8 cellular contexts compared by ENCODE assay signal in genomic region chr19:53328967-53329366, GRCh38. TPM values are rescaled to one million over a fixed set of nuclear protein-coding genes. Genes with fewer than 3 reads are reported as not detected.
DNase-seq lines count a peak whose midpoint lies in the region; ATAC-seq and TF ChIP-seq lines count a peak whose summit lies in the region.
"Had no signal": no experiment of that assay in that cellular context is flagged by ENCODE, and none has a peak within 500 bp of the region (broad histone marks: within the 10 kb centered on the region; RNA-seq: fewer than 3 reads in every experiment).

No MANE protein-coding gene starts in this region.

- no peak overlapping the region for H3K27ac Mint-ChIP-seq in T-helper 17 cell

- peak overlapping the region; percentile 7 for H3K4me3 Mint-ChIP-seq in T-helper 17 cell

- peaks cover 12% of the 10 kb centered on the region for H3K9me3 ChIP-seq in T-helper 17 cell (ENCODE audit: control insufficient read depth, low read length, poor library complexity, severe bottlenecking)
- H3K9me3 ChIP-seq in psoas muscle = peaks cover 16% of the 10 kb centered on the region

- ATAC-seq in T-helper 17 cell (no peak), psoas muscle (peak in 1 of 4 donors; percentile 59), GM21529 (IDR thresholded peaks at IDR 0.05; ENCODE audit: unreplicated experiment) (no peak), HG03565 (IDR thresholded peaks at IDR 0.05; ENCODE audit: unreplicated experiment) (no peak)

- no peaks in the 10 kb centered on the region for H3K27me3 Mint-ChIP-seq in T-helper 17 cell

- no peaks in the 10 kb centered on the region for H3K36me3 Mint-ChIP-seq in T-helper 17 cell (ENCODE audit: low read depth)

- in situ Hi-C loops in G401 (cut with HindIII; ENCODE audit: low sequenced_read_pairs) = no loop called here

- peaks cover 2% of the 10 kb centered on the region for H3K4me1 Mint-ChIP-seq in T-helper 17 cell

- no peak for TF ChIP-seq CTCF in psoas muscle (IDR thresholded peaks at IDR 0.05)

- no peaks in the 10 kb centered on the region for H3K4me1 ChIP-seq in psoas muscle

- H3K27ac ChIP-seq in psoas muscle = no peak overlapping the region
- H3K27ac ChIP-seq: epithelial cell of prostate had no signal

- 21 to 31% (median 22%) methylated on average over 24 of the region's 24 CpGs for WGBS in psoas muscle, 3 donors

- peaks cover 0 to 3% (median 0%) of the 10 kb centered on the region in 3 donors for H3K27me3 ChIP-seq in psoas muscle (ENCODE audit: insufficient read depth in 3 of 3, low read length in 2 of 3)

- H3K4me3 ChIP-seq in psoas muscle = peak overlapping the region; percentile 25

- intact Hi-C loops in psoas muscle (cut with DNase I) = no loop called here

- DNase-seq in G401 (ENCODE audit: low spot score) (peak; percentile 36), T-helper 17 cell (no peak), fibroblast of the conjunctiva (ENCODE audit: low read depth) (peak; percentile 12), psoas muscle (peak; percentile 61 to 83), NCI-H1436 (lab: John Stamatoyannopoulos, UW) (no peak)

- no peaks in the 10 kb centered on the region for H3K36me3 ChIP-seq in psoas muscle (ENCODE audit: insufficient read depth in 1 of 2, low read depth in 1 of 2)

RNA-seq across cellular contexts. Expression of gene ZNF845, which starts 4.6 kb away (rescaled TPM):
- 10.0 and 11.5 TPM in 2 replicates for total RNA-seq in G401 (2014; rRNA removed; shearing (Covaris generic))
- 1 to 10 TPM; 6.5 to 6.9 TPM for total RNA-seq in T-helper 17 cell
- total RNA-seq in psoas muscle = 1 to 10 TPM in 2 of 4 donors, under 1 TPM in 2; 0.81 to 2.0 (median 1.0) TPM
- 1 to 10 TPM in 2 of 3 donors, under 1 TPM in 1; 1.00 to 5.1 (median 1.4) TPM for polyA plus RNA-seq in psoas muscle

RNA-seq across cellular contexts. Expression of gene ZNF525, which starts 36.5 kb away (rescaled TPM):
- 11.9 and 23.0 TPM in 2 replicates for total RNA-seq in G401 (2014; rRNA removed; shearing (Covaris generic))
- total RNA-seq in T-helper 17 cell (10 to 100 TPM; 11.1 to 14.3 TPM), psoas muscle (1 to 10 TPM; 1.3 to 2.1 (median 1.7) TPM)
- 1 to 10 TPM in 1 of 3 donors, under 1 TPM in 2; 0.18 to 1.6 (median 0.78) TPM for polyA plus RNA-seq in psoas muscle

Comparison
In these comparisons a context has a peak if more than half of its experiments do, and no peak if none do; other contexts are left out.
1. DNase-seq: peak in G401 (single experiment), fibroblast of the conjunctiva (single experiment) and psoas muscle (2 of 2); none in T-helper 17 cell (0 of 3) and NCI-H1436 (single experiment).